ENCODE assay signal across 17 cellular contexts in the genomic region with DNA sequence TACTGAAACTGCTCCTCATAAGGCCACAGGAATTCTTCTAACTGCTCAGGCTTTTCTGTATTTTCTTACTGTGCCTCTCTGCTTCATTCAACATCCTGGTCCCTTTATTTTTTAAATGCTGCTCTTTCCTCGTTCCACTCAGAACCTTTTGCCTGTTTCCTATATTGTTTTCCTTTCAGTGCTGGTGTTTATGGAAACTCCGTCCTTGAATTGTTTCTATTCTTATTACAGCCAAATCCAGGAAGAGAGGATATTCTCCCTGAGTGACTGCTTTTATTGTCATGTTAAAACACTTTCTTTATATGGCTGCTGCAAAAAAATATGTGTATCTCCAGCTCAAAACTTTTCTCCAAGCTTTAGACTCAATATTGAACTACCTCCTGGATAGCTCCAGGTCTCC.
"Had no signal": no experiment of that assay in that cellular context is flagged by ENCODE, and none has a peak within 500 bp of the region (broad histone marks: within the 10 kb centered on the region; RNA-seq: fewer than 3 reads in every experiment).

No MANE protein-coding gene starts in this region.

- H3K4me1 ChIP-seq: gastrocnemius medialis, stomach had no signal

- ATAC-seq: esophagus mucosa, gastrocnemius medialis, natural killer cell, sciatic nerve had no signal

- DNase-seq: cerebellar nuclear complex; effector CD4-positive, alpha-beta T cell; endodermal cell; gastrocnemius medialis; kidney; mammary epithelial cell; natural killer cell; posterior cingulate gyrus; stimulated activated CD4-positive, alpha-beta T cell treated with anti-CD3 and anti-CD28 coated beads, Interleukin-12 subunit alpha, Interleukin-12 subunit beta, amount 100 ng/mL, for 4 hours; stimulated activated naive CD4-positive, alpha-beta T cell; stomach; substantia nigra; transverse colon had no signal

- H3K4me3 ChIP-seq: gastrocnemius medialis, stomach, thoracic aorta, transverse colon had no signal

- H3K4me1 Mint-ChIP-seq: natural killer cell had no signal

- FAIRE-seq: kidney had no signal

- H3K4me3 Mint-ChIP-seq: endodermal cell, natural killer cell, neural crest cell had no signal

- H3K27ac ChIP-seq: gastrocnemius medialis, stomach, thoracic aorta had no signal

- H3K27me3 ChIP-seq: gastrocnemius medialis, stomach, transverse colon had no signal

- H3K36me3 Mint-ChIP-seq: natural killer cell had no signal

- H3K36me3 ChIP-seq: gastrocnemius medialis, stomach, thoracic aorta, transverse colon had no signal

- H3K9me3 ChIP-seq: gastrocnemius medialis, stomach, thoracic aorta, transverse colon had no signal

- H3K27ac Mint-ChIP-seq: endodermal cell, natural killer cell had no signal

- H3K9me3 Mint-ChIP-seq: endodermal cell, neural crest cell had no signal
